8 cellular contexts compared by ENCODE assay signal in the genomic region with DNA sequence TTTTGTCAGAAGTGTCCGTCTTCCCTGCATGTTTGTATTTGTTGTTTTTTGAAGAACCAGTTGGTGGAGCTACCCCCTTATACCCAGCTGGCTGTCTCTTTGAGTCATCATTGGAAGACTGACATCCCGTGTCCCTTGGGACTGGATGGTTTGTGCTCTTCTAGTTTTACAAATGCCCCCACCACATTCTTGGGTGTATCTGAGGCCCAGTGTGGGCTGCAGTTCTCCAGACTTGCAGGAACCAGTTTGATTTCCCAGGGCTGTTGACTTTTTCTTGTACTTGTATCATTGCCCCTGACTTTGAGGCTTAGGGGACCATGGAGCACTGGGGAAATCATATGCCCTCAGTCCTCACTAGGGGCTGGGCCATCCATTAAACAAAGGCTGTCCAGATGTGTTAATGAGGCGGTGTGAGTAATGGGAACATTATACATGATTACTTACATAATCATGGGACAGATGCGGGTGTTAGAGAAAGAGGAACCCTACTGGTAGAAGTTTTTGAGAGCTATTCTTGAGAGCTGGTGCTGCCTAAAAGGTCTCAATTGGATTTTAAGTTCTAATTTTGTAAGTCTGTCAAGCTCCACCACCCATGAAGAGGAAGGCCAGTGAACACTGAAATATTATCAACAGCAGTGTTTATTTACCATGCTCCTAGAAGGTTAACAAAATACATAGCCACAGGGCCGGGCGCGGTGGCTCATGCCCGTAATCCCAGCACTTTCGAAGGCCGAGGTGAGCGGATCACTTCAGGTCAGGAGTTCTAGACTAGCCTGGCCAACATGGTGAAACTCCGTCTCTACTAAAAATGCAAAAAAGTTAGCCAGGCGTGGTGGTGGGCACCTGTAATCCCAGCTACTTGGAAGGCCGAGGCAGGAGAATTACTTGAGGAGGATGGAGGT. TPM values are rescaled to one million over a fixed set of nuclear protein-coding genes. Genes with fewer than 3 reads are reported as not detected.
DNase-seq lines count a peak whose midpoint lies in the region; ATAC-seq lines count a peak whose summit lies in the region.

No MANE protein-coding gene starts in this region.

- peak; percentile 46 for ATAC-seq in HG02870 (IDR thresholded peaks at IDR 0.05; ENCODE audit: unreplicated experiment)
- ATAC-seq in left lobe of liver = peak; percentile 54

- peak; percentile 59 to 83 for DNase-seq in NCI-H524 (lab: John Stamatoyannopoulos, UW)
- no peak for DNase-seq in NCI-H524 treated with DMSO at 0.1 percent for 48 hours (lab: John Stamatoyannopoulos, UW)
- DNase-seq in SIG-M5 treated with dmso at 0.1 percent for 504 hours (lab: John Stamatoyannopoulos, UW; ENCODE audit: unreplicated experiment) = peak; percentile 74
- no peak for DNase-seq in left lobe of liver (ENCODE audit: low spot score)
- no peak for DNase-seq in NCI-H2171 treated with DMSO at 0.1 percent for 48 hours (lab: John Stamatoyannopoulos, UW)
- no peak for DNase-seq in cerebellum (ENCODE audit: low spot score)
- DNase-seq in amniotic stem cell (lab: John Stamatoyannopoulos, UW) = no peak

RNA-seq across cellular contexts. Expression of gene JARID2, which starts 8.5 kb away (rescaled TPM):
- total RNA-seq in left lobe of liver (3.8 TPM), cerebellum (25.3 TPM)

Comparison
In these comparisons a context has a peak if more than half of its experiments do, and no peak if none do; other contexts are left out.
1. DNase-seq: peak in NCI-H524 (2 of 2) and SIG-M5 treated with dmso at 0.1 percent for 504 hours (single experiment); none in NCI-H524 treated with DMSO at 0.1 percent for 48 hours (single experiment), left lobe of liver (single experiment), NCI-H2171 treated with DMSO at 0.1 percent for 48 hours (single experiment), cerebellum (single experiment) and amniotic stem cell (single experiment).